In genomic region chr13:57527114-57527770, GRCh38 we compare ENCODE assay signal across 18 cellular contexts.
"Had no signal": no experiment of that assay in that cellular context is flagged by ENCODE, and none has a peak within 500 bp of the region (broad histone marks: within the 10 kb centered on the region; RNA-seq: fewer than 3 reads in every experiment).

No MANE protein-coding gene starts in this region.

- H3K4me3 ChIP-seq: dorsolateral prefrontal cortex, gastroesophageal sphincter, left ventricle myocardium inferior, lung, sigmoid colon, skin epidermis had no signal

- H3K27me3 ChIP-seq: dorsolateral prefrontal cortex, gastroesophageal sphincter, sigmoid colon had no signal

- H3K36me3 ChIP-seq: gastroesophageal sphincter, left ventricle myocardium inferior, sigmoid colon had no signal

- H3K27ac ChIP-seq: dorsolateral prefrontal cortex, gastroesophageal sphincter, left ventricle myocardium inferior, sigmoid colon, skin epidermis had no signal

- DNase-seq: cortex of kidney; dorsolateral prefrontal cortex; effector CD8-positive, alpha-beta T cell; glutamatergic neuron; immature natural killer cell; left ventricle myocardium inferior; mesenchymal stem cell; midbrain; naive B cell; nephron progenitor cell; sigmoid colon; stimulated activated CD4-positive, alpha-beta T cell treated with anti-CD3 and anti-CD28 coated beads, Interleukin-12 subunit alpha, Interleukin-12 subunit beta, amount 100 ng/mL, for 4 hours; stimulated activated CD4-positive, alpha-beta T cell treated with anti-CD3 and anti-CD28 coated beads, Interleukin-2, amount 100 ng/mL, for 48 hours; stimulated activated naive CD4-positive, alpha-beta T cell treated with Interleukin-2 at 50 U/mL for 16 hours; trophoblast cell had no signal

- H3K4me1 ChIP-seq: gastroesophageal sphincter, left ventricle myocardium inferior, sigmoid colon had no signal
